ENCODE assay signal across 1 cellular context in the genomic region with DNA sequence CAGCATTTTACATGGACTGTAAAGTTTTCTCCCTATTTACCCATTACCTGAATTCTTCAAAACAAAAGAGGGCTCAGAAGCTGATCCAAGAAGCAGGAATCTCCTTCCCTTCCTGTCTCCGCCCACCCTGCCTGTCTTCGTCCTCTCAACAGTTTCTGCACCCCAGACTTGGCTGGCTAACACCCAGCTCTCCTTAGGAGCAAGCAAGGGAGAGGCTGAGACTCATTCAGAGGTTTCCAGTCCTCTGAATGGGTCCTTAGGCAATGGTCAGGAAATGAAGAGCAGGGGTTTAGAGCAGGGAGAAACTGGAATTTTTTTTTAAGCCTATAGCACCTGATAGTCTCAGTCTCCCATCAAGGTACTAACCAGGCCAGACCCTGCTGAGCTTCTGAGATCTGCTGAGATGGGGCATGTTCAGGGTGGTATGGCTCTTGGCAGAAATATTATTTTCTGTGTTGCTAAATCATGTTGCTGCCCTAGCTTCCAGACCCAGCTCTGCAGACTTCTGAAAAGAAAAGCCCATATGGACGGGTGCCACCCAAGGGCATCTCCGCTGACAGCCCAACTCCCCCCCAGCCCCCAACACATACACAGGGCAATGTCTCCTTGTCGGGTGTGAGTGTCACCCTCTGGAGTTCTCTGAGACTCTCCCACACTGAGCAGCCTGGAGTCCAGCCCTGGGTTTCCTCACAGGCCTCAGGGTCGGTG.
TF ChIP-seq lines count a peak whose summit lies in the region.

No MANE protein-coding gene starts in this region.

TF ChIP-seq in WTC11, 78 proteins besides CTCF, POLR2A, EP300 and RAD21 (continued from another document):
- no peak for TF ChIP-seq ZNF396 (CRISPR knock-in tag; IDR thresholded peaks at IDR 0.05; ENCODE audit: borderline replicate concordance)
- TF ChIP-seq TCF7 (CRISPR knock-in tag; IDR thresholded peaks at IDR 0.05; ENCODE audit: low read depth): no peak
- TF ChIP-seq ZNF671 (CRISPR knock-in tag; IDR thresholded peaks at IDR 0.05): no peak
